In the genomic region with DNA sequence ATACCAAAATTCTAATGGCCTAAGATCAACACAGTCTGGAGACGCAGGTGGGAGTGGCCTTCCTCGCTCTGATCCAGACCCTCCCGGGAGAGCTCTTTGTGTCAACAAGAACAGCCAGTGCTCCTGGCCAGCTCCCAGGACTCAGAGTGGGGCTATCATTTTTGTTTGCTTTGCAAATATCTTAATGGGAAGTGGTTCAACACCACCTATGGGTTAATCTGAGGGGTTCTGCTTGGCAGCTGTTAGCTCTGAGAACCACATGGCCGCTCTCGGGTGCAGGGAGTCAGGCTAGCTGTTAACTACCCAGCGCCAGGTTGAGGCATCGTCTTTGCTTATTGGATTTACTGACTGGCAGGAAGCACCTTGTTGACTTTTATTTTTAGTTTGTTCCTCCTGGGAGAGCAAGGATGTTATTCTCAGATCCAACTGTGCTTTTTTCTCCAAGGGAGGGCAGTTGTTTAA, we compare ENCODE assay signal across 8 cellular contexts.
DNase-seq lines count a peak whose midpoint lies in the region; ATAC-seq and TF ChIP-seq lines count a peak whose summit lies in the region.

No MANE protein-coding gene starts in this region.

- no peaks in the 10 kb centered on the region for H3K9me3 ChIP-seq in mucosa of descending colon

- H3K36me3 ChIP-seq in mucosa of descending colon (ENCODE audit: low read depth), result no peaks in the 10 kb centered on the region

- H3K4me3 ChIP-seq in coronary artery (peak overlapping the region; percentile 62), mucosa of descending colon (no peak overlapping the region)

- no peaks in the 10 kb centered on the region for H3K4me1 ChIP-seq in mucosa of descending colon (ENCODE audit: low read depth)

- H3K27ac ChIP-seq in coronary artery, result peak overlapping the region; percentile 12 to 50

- DNase-seq in DMS53 (lab: John Stamatoyannopoulos, UW) (peak; percentile 94), NCI-H2171 (lab: John Stamatoyannopoulos, UW) (peak; percentile 94), coronary artery (ENCODE audit: low spot score) (peak; percentile 85), mucosa of descending colon (peak; percentile 77 to 84 (median 82)), HK-2 (ENCODE audit: unreplicated experiment) (no peak)

- ATAC-seq in mucosa of descending colon (peak; percentile 91), GM18909 (IDR thresholded peaks at IDR 0.05; ENCODE audit: poor library complexity, unreplicated experiment) (no peak), HG03439 (IDR thresholded peaks at IDR 0.05; ENCODE audit: unreplicated experiment) (no peak), GM18873 (IDR thresholded peaks at IDR 0.05; ENCODE audit: low FRiP score, unreplicated experiment) (no peak)

- TF ChIP-seq CTCF in coronary artery (IDR thresholded peaks at IDR 0.05), result no peak
- no peak for TF ChIP-seq CTCF in mucosa of descending colon (IDR thresholded peaks at IDR 0.05)

- intact Hi-C loops in mucosa of descending colon (cut with DNase I, micrococcal nuclease), result no loop called here
